In genomic region chr17:41865596-41865893, GRCh38 we compare ENCODE assay signal across 1 cellular context.
TF ChIP-seq lines count a peak whose summit lies in the region.

No MANE protein-coding gene starts in this region.

TF ChIP-seq in GM12878, 131 proteins besides CTCF, POLR2A, EP300 and RAD21:
- no peak for TF ChIP-seq REST (IDR thresholded peaks at IDR 0.05; ENCODE audit: low read depth, low read length)
- no peak for TF ChIP-seq MAX (IDR thresholded peaks at IDR 0.05; ENCODE audit: low read depth, low read length)
- TF ChIP-seq IRF5 (IDR thresholded peaks at IDR 0.05; ENCODE audit: borderline replicate concordance) = no peak
- peak; percentile 12; the same call in 1 of the 2 replicates for TF ChIP-seq POLR2AphosphoS5 (IDR thresholded peaks at IDR 0.05; ENCODE audit: low read length)
- no peak for TF ChIP-seq CEBPZ (IDR thresholded peaks at IDR 0.05; ENCODE audit: low read depth, low read length)
- no peak for TF ChIP-seq HSF1 (IDR thresholded peaks at IDR 0.05; ENCODE audit: low read depth, low read length)
- 0 out of 2 replicates have a peak, but pooled peaks have one; percentile 1 for TF ChIP-seq NBN (IDR thresholded peaks at IDR 0.05)
- 0 out of 2 replicates have a peak, but pooled peaks have one; percentile 2 for TF ChIP-seq RFX5 (IDR thresholded peaks at IDR 0.05; ENCODE audit: low read depth, low read length)
- TF ChIP-seq RUNX3 (IDR thresholded peaks at IDR 0.05; ENCODE audit: low read length) = 0 out of 2 replicates have a peak, but pooled peaks have one; percentile 1
- no peak for TF ChIP-seq GABPA (IDR thresholded peaks at IDR 0.05; ENCODE audit: low read depth)
- 0 out of 2 replicates have a peak, but pooled peaks have one; percentile 1 for TF ChIP-seq TCF12 (IDR thresholded peaks at IDR 0.05; ENCODE audit: low read depth, low read length)
- no peak for TF ChIP-seq BACH1 (IDR thresholded peaks at IDR 0.05; ENCODE audit: borderline replicate concordance)
- TF ChIP-seq ATF3 (IDR thresholded peaks at IDR 0.05; ENCODE audit: borderline replicate concordance, extremely low read depth, low read depth, low read length) = no peak
- TF ChIP-seq KDM1A (IDR thresholded peaks at IDR 0.05; ENCODE audit: borderline replicate concordance) = no peak
- TF ChIP-seq STAT3 (IDR thresholded peaks at IDR 0.05; ENCODE audit: low read depth, low read length) = no peak
- TF ChIP-seq POU2F2 (IDR thresholded peaks at IDR 0.05; ENCODE audit: borderline replicate concordance, low read depth, low read length) = no peak
- TF ChIP-seq SRF (IDR thresholded peaks at IDR 0.05; ENCODE audit: low read depth in 2 of 2, low read length in 2 of 2) = no peak
- TF ChIP-seq BRCA1 (IDR thresholded peaks at IDR 0.05; ENCODE audit: low read depth, low read length) = no peak
